In genomic region chr3:52238761-52239701, GRCh38 we compare ENCODE assay signal across 8 cellular contexts. TPM values are rescaled to one million over a fixed set of nuclear protein-coding genes. Genes with fewer than 3 reads are reported as not detected.
DNase-seq lines count a peak whose midpoint lies in the region; ATAC-seq and TF ChIP-seq lines count a peak whose summit lies in the region.

Gene TWF2, minus strand, starts transcription at chr3:52239158. Its CDS starts 142 bp downstream, at chr3:52239016.

- peak within 1 kb of the TSS; percentile 29 to 55 for H3K9ac ChIP-seq in liver (ENCODE audit: low read depth in 1 of 2, low read length in 2 of 2)

- DNase-seq in A172 (ENCODE audit: low spot score) (no peak), NCI-H446 treated with DMSO at 0.1 percent for 48 hours (lab: John Stamatoyannopoulos, UW) (peak; percentile 24), dermis blood vessel endothelial cell (peak; percentile 84)
- peak; percentile 75 to 79 for DNase-seq in activated CD4-positive, alpha-beta T cell treated with anti-CD3 and anti-CD28 coated beads, Interleukin-2, amount 50 U/mL, for 24 hours (ENCODE audit: low read depth in 1 of 2, low spot score in 1 of 2)
- peak; percentile 88 for DNase-seq in stimulated activated CD4-positive, alpha-beta T cell treated with anti-CD3 and anti-CD28 coated beads, Interleukin-4, amount 100 ng/mL, for 1 hour

- no peaks in the 10 kb centered on the region for H3K9me3 ChIP-seq in liver (ENCODE audit: control insufficient read depth in 4 of 4, low read length in 3 of 4)

- no peaks in the 10 kb centered on the region for H3K36me3 ChIP-seq in liver (ENCODE audit: control insufficient read depth in 4 of 4, insufficient read depth in 3 of 4, low read depth in 1 of 4, low read length in 3 of 4)

- WGBS in liver: 1% methylated on average over 92 of the region's 92 CpGs

- peaks cover 15 to 60% (median 40%) of the 10 kb centered on the region in 4 donors for H3K4me1 ChIP-seq in liver (ENCODE audit: control insufficient read depth in 4 of 4, insufficient read depth in 4 of 4, low read length in 3 of 4)

- peak within 1 kb of the TSS; percentile 88 to 90 for H3K27ac ChIP-seq in liver (ENCODE audit: low read depth in 1 of 2, low read length in 2 of 2)

- TF ChIP-seq CTCF in liver (IDR thresholded peaks at IDR 0.05; ENCODE audit: low read depth, low read length, missing input control): peak; percentile 15

- peak; percentile 11 to 48 for TF ChIP-seq RAD21 in liver (IDR thresholded peaks at IDR 0.05)

- H3K27me3 ChIP-seq in liver (ENCODE audit: control insufficient read depth in 4 of 4, insufficient read depth in 4 of 4, low read length in 3 of 4): no peaks in the 10 kb centered on the region

- peak within 1 kb of the TSS; percentile 65 to 82 (median 72) for H3K4me3 ChIP-seq in liver (ENCODE audit: low read depth in 1 of 3, low read length in 3 of 3)

- ATAC-seq in GM18511 (IDR thresholded peaks at IDR 0.05; ENCODE audit: unreplicated experiment): peak; percentile 81
- peak; percentile 72 for ATAC-seq in HG02981 (IDR thresholded peaks at IDR 0.05; ENCODE audit: unreplicated experiment)

TF ChIP-seq in liver, 16 proteins besides CTCF, POLR2A, EP300 and RAD21:
- TF ChIP-seq NR2F2 (IDR thresholded peaks at IDR 0.05): no peak
- peak; percentile 75 for TF ChIP-seq YY1 (IDR thresholded peaks at IDR 0.05)

RNA-seq across cellular contexts. Expression of gene TWF2, which starts in this region (rescaled TPM):
- 93.0 and 94.6 TPM in 2 replicates for total RNA-seq in A172 (2014; rRNA removed; shearing (Covaris generic))
- total RNA-seq in dermis blood vessel endothelial cell (144 and 147 TPM in 2 replicates), liver (10 to 100 TPM; 12.7 to 26.3 TPM)
- 10 to 100 TPM; 12.0 to 22.6 TPM for polyA plus RNA-seq in liver
